ENCODE assay signal across 16 cellular contexts in the genomic region with DNA sequence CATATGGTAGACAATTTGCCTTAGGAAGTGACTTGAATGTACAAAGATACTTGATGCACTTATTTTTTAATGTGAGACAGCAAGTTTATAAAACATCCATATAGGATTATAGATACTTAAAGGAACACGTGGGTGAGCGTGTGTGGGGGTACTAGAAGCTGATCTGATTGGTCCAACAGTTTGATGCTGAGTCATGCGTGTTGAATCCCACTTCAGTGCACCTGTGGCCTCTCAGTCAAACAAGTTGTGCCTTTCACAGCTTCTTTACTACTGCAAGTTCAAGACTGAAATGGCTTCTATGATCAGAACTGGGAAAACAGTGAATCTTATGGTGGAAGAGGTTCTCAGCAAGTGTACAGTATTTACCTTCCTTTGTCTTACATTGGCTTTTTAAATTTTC.
DNase-seq lines count a peak whose midpoint lies in the region; ATAC-seq, FAIRE-seq and TF ChIP-seq lines count a peak whose summit lies in the region.
"Had no signal": no experiment of that assay in that cellular context is flagged by ENCODE, and none has a peak within 500 bp of the region (broad histone marks: within the 10 kb centered on the region; RNA-seq: fewer than 3 reads in every experiment).

No MANE protein-coding gene starts in this region.

- H3K4me3 ChIP-seq in GM23338 (no peak overlapping the region), K562 (no peak overlapping the region)
- H3K4me3 ChIP-seq in naive thymus-derived CD4-positive, alpha-beta T cell (ENCODE audit: low read length): no peak overlapping the region
- H3K4me3 ChIP-seq: PC-9 had no signal

- POLR2A ChIA-PET in K562 (lab: Yijun Ruan, JAX): no interaction called here
- POLR2A ChIA-PET in naive thymus-derived CD4-positive, alpha-beta T cell (lab: Charles Lee): no interaction called here

- no peaks in the 10 kb centered on the region for H3F3A ChIP-seq in GM23338 (replicated peaks; ENCODE audit: low read depth)

- H3K4me1 ChIP-seq in GM23338 (ENCODE audit: insufficient read depth) (peaks cover 23% of the 10 kb centered on the region), K562 (replicated peaks in 1 of 2; ENCODE audit: control insufficient read depth in 2 of 2, insufficient read depth in 2 of 2, low read length in 2 of 2) (peaks cover 0 to 2% of the 10 kb centered on the region in 2 experiments; a peak in 1 of 5 replicates)
- H3K4me1 ChIP-seq in naive thymus-derived CD4-positive, alpha-beta T cell (ENCODE audit: control insufficient read depth in 2 of 2, insufficient read depth in 2 of 2, low read length in 2 of 2): no peaks in the 10 kb centered on the region

- H3K27me3 ChIP-seq in GM23338 (ENCODE audit: insufficient read depth) (no peaks in the 10 kb centered on the region), K562 (ENCODE audit: control insufficient read depth in 2 of 2, insufficient read depth in 2 of 2, low read length in 2 of 2) (no peaks in the 10 kb centered on the region)
- H3K27me3 ChIP-seq in naive thymus-derived CD4-positive, alpha-beta T cell (ENCODE audit: control insufficient read depth in 2 of 2, insufficient read depth in 2 of 2, low read length in 2 of 2): no peaks in the 10 kb centered on the region
- H3K27me3 ChIP-seq: BE2C had no signal

- H3K27ac Mint-ChIP-seq in GM23338: peak overlapping the region; percentile 68; the same call in 1 of the 2 replicates
- H3K27ac Mint-ChIP-seq in osteocyte (ENCODE audit: unreplicated experiment): peak overlapping the region; percentile 15
- H3K27ac Mint-ChIP-seq in activated T-cell treated with anti-CD3 and anti-CD28 coated beads, Interleukin-2, amount 50 U/mL, for 24 hours: no peak overlapping the region
- H3K27ac Mint-ChIP-seq in naive thymus-derived CD4-positive, alpha-beta T cell: peak overlapping the region in 1 of 9 donors; percentile 13
- H3K27ac Mint-ChIP-seq: CD4-positive, alpha-beta memory T cell had no signal

- H3K79me2 ChIP-seq in GM23338 (replicated peaks; ENCODE audit: insufficient read depth) (no peaks in the 10 kb centered on the region), K562 (ENCODE audit: control insufficient read depth, insufficient read depth, low read length) (no peaks in the 10 kb centered on the region)

- H3K4me2 ChIP-seq in GM23338 (no peak overlapping the region), K562 (ENCODE audit: insufficient read depth, low read length) (no peak overlapping the region)
- H3K4me2 ChIP-seq: PC-9 had no signal

- no TSS peak for BruUV-seq in K562 (replicated peaks; lab: Mats Ljungman, UMichigan)

- H3K36me3 Mint-ChIP-seq in GM23338 (ENCODE audit: low read depth) (peaks cover 48% of the 10 kb centered on the region), osteocyte (ENCODE audit: unreplicated experiment) (peaks cover 66% of the 10 kb centered on the region)
- peaks cover 16% of the 10 kb centered on the region for H3K36me3 Mint-ChIP-seq in activated T-cell treated with anti-CD3 and anti-CD28 coated beads, Interleukin-2, amount 50 U/mL, for 24 hours (ENCODE audit: low read depth)
- H3K36me3 Mint-ChIP-seq in naive thymus-derived CD4-positive, alpha-beta T cell: peaks cover 0 to 13% (median 0%) of the 10 kb centered on the region in 5 donors

- H3K27me3 Mint-ChIP-seq in GM23338 (ENCODE audit: insufficient read depth, low read depth, poor library complexity) (peaks cover 2% of the 10 kb centered on the region), osteocyte (ENCODE audit: unreplicated experiment) (no peaks in the 10 kb centered on the region)
- H3K27me3 Mint-ChIP-seq in activated T-cell treated with anti-CD3 and anti-CD28 coated beads, Interleukin-2, amount 50 U/mL, for 24 hours: no peaks in the 10 kb centered on the region
- peaks cover 0 to 2% (median 0%) of the 10 kb centered on the region in 5 donors for H3K27me3 Mint-ChIP-seq in naive thymus-derived CD4-positive, alpha-beta T cell
- H3K27me3 Mint-ChIP-seq: CD4-positive, alpha-beta memory T cell had no signal

- in situ Hi-C loops in K562 (cut with MboI): no loop called here

- CTCF ChIA-PET in K562 (lab: Yijun Ruan, JAX; ENCODE audit: low intra/inter-chr PET ratio): no interaction called here
- CTCF ChIA-PET in naive thymus-derived CD4-positive, alpha-beta T cell (lab: Charles Lee): no interaction called here

- H3K9me2 ChIP-seq in GM23338 (ENCODE audit: insufficient read depth): no peaks in the 10 kb centered on the region

- FAIRE-seq in K562 (lab: Jason Lieb, UNC): no peak
- FAIRE-seq: G401.6 had no signal

- H3K4me3 Mint-ChIP-seq in GM23338 (no peak overlapping the region), osteocyte (ENCODE audit: unreplicated experiment) (no peak overlapping the region)
- H3K4me3 Mint-ChIP-seq in activated T-cell treated with anti-CD3 and anti-CD28 coated beads, Interleukin-2, amount 50 U/mL, for 24 hours: no peak overlapping the region
- no peak overlapping the region for H3K4me3 Mint-ChIP-seq in naive thymus-derived CD4-positive, alpha-beta T cell
- H3K4me3 Mint-ChIP-seq: CD4-positive, alpha-beta memory T cell had no signal

- peaks cover 25% of the 10 kb centered on the region for H3K36me3 ChIP-seq in GM23338 (ENCODE audit: insufficient read depth)
- peaks cover 62% of the 10 kb centered on the region for H3K36me3 ChIP-seq in K562 (ENCODE audit: control insufficient read depth, insufficient read depth, low read length)
- H3K36me3 ChIP-seq in naive thymus-derived CD4-positive, alpha-beta T cell (ENCODE audit: control insufficient read depth in 2 of 3, insufficient read depth in 3 of 3, low read length in 3 of 3): no peaks in the 10 kb centered on the region

- H3K9me3 Mint-ChIP-seq in GM23338 (no peaks in the 10 kb centered on the region; the same call in 2 of the 3 replicates), osteocyte (ENCODE audit: unreplicated experiment) (no peaks in the 10 kb centered on the region)
- no peaks in the 10 kb centered on the region for H3K9me3 Mint-ChIP-seq in activated T-cell treated with anti-CD3 and anti-CD28 coated beads, Interleukin-2, amount 50 U/mL, for 24 hours
- H3K9me3 Mint-ChIP-seq in naive thymus-derived CD4-positive, alpha-beta T cell: no peaks in the 10 kb centered on the region

- no peak overlapping the region for H3K27ac ChIP-seq in GM23338 (ENCODE audit: low read depth)
- H3K27ac ChIP-seq in K562 (ENCODE audit: extremely low read depth, low read depth, low read length): no peak overlapping the region
- H3K27ac ChIP-seq in naive thymus-derived CD4-positive, alpha-beta T cell (ENCODE audit: low read depth, low read length): no peak overlapping the region
- H3K27ac ChIP-seq: PC-9 had no signal

- TF ChIP-seq EP300 in K562 (IDR thresholded peaks at IDR 0.05; ENCODE audit: low read length): no peak

- ATAC-seq in GM23338: no peak
- ATAC-seq in K562: no peak
- ATAC-seq in naive thymus-derived CD4-positive, alpha-beta T cell: no peak

- peaks cover 3% of the 10 kb centered on the region for H3K9me1 ChIP-seq in K562 (ENCODE audit: control insufficient read depth, insufficient read depth, low read length)

- intact Hi-C loops in K562 (cut with micrococcal nuclease): no loop called here
- intact Hi-C loops in naive thymus-derived CD4-positive, alpha-beta T cell (cut with micrococcal nuclease): no loop called here

- no peaks in the 10 kb centered on the region for H3K9me3 ChIP-seq in K562 (replicated peaks; ENCODE audit: control insufficient read depth, insufficient read depth, low read depth, low read length)
- H3K9me3 ChIP-seq in naive thymus-derived CD4-positive, alpha-beta T cell (ENCODE audit: control insufficient read depth in 2 of 3, low read length in 3 of 3): no peaks in the 10 kb centered on the region
- H3K9me3 ChIP-seq: BE2C had no signal

- TF ChIP-seq CTCF in GM23338 (conservative IDR thresholded peaks at IDR 0.05; ENCODE audit: low read depth in 2 of 2): no peak
- no peak for TF ChIP-seq CTCF in K562 (IDR thresholded peaks at IDR 0.05 in 2 of 3, conservative IDR thresholded peaks at IDR 0.05 in 1 of 3; ENCODE audit: insufficient read depth in 2 of 3, low read depth in 1 of 3, low read length in 3 of 3)
- no peak for TF ChIP-seq CTCF in osteocyte (IDR thresholded peaks at IDR 0.05)

- H2AFZ ChIP-seq in GM23338: no peak overlapping the region
- no peak overlapping the region for H2AFZ ChIP-seq in K562 (ENCODE audit: low read depth, low read length)
- H2AFZ ChIP-seq: PC-9 had no signal

- no peak overlapping the region for H3K9ac ChIP-seq in K562 (ENCODE audit: insufficient read depth in 1 of 2, low read depth in 2 of 2, low read length in 2 of 2)

- no peak for TF ChIP-seq RAD21 in K562 (CRISPR knock-in tag; conservative IDR thresholded peaks at IDR 0.05 in 1 of 2, IDR thresholded peaks at IDR 0.05 in 1 of 2)

- DNase-seq in GM23338 (ENCODE audit: low spot score): no peak
- DNase-seq in LHCN-M2 (ENCODE audit: low read depth): peak; percentile 57
- peak in 3 of 4 experiments; percentile 9 to 23 (median 19) for DNase-seq in K562 (ENCODE audit: extremely low read depth in 1 of 4, low spot score in 3 of 4)
- no peak for DNase-seq in osteocyte (ENCODE audit: extremely low spot score, unreplicated experiment)
- no peak for DNase-seq in activated T-cell treated with anti-CD3 and anti-CD28 coated beads, Interleukin-2, amount 50 U/mL, for 24 hours
- DNase-seq in OCI-M1 (lab: John Stamatoyannopoulos, UW): no peak
- no peak for DNase-seq in naive thymus-derived CD4-positive, alpha-beta T cell
- DNase-seq: BE2C; Calu3; CD4-positive, alpha-beta memory T cell; DND-41; NCI-H1105 treated with DMSO at 0.1 percent for 48 hours; NCI-H1694 treated with DMSO at 0.1 percent for 48 hours; NCI-H748 treated with DMSO at 0.1 percent for 48 hours; PC-9 had no signal

- TF ChIP-seq POLR2A in K562 (conservative IDR thresholded peaks at IDR 0.05): no peak

- peaks cover 42% of the 10 kb centered on the region for H3K4me1 Mint-ChIP-seq in GM23338
- H3K4me1 Mint-ChIP-seq in osteocyte (ENCODE audit: unreplicated experiment): peaks cover 49% of the 10 kb centered on the region
- peaks cover 35% of the 10 kb centered on the region for H3K4me1 Mint-ChIP-seq in activated T-cell treated with anti-CD3 and anti-CD28 coated beads, Interleukin-2, amount 50 U/mL, for 24 hours (ENCODE audit: low read depth)
- H3K4me1 Mint-ChIP-seq in naive thymus-derived CD4-positive, alpha-beta T cell: no peaks in the 10 kb centered on the region

- WGBS in K562 (ENCODE audit: insufficient coverage, low coverage, missing lambda C conversion rate): 38% methylated on average over 3 of the region's 3 CpGs

- no peaks in the 10 kb centered on the region for H4K20me1 ChIP-seq in GM23338 (replicated peaks; ENCODE audit: insufficient read depth)
- H4K20me1 ChIP-seq in K562 (replicated peaks; ENCODE audit: control insufficient read depth, insufficient read depth, low read length): no peaks in the 10 kb centered on the region

Comparison
In these comparisons a context has a peak if more than half of its experiments do, and no peak if none do; other contexts are left out.
1. DNase-seq: peak in LHCN-M2 (single experiment) and K562 (3 of 4); none in GM23338 (single experiment), osteocyte (single experiment), activated T-cell treated with anti-CD3 and anti-CD28 coated beads, Interleukin-2, amount 50 U/mL, for 24 hours (single experiment), OCI-M1 (single experiment) and naive thymus-derived CD4-positive, alpha-beta T cell (0 of 9).